Comparison of ENCODE assay signal across 1 cellular context in genomic region chr2:155372969-155373368, GRCh38.
TF ChIP-seq lines count a peak whose summit lies in the region.

No MANE protein-coding gene starts in this region.

TF ChIP-seq in K562, 482 proteins besides CTCF, POLR2A, EP300 and RAD21 (continued from another document):
- TF ChIP-seq ZNF24 (IDR thresholded peaks at IDR 0.05), result no peak
- TF ChIP-seq ZNF217 (CRISPR knock-in tag; IDR thresholded peaks at IDR 0.05), result no peak
- TF ChIP-seq, protein P1, sequence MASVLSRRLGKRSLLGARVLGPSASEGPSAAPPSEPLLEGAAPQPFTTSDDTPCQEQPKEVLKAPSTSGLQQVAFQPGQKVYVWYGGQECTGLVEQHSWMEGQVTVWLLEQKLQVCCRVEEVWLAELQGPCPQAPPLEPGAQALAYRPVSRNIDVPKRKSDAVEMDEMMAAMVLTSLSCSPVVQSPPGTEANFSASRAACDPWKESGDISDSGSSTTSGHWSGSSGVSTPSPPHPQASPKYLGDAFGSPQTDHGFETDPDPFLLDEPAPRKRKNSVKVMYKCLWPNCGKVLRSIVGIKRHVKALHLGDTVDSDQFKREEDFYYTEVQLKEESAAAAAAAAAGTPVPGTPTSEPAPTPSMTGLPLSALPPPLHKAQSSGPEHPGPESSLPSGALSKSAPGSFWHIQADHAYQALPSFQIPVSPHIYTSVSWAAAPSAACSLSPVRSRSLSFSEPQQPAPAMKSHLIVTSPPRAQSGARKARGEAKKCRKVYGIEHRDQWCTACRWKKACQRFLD (CRISPR knock-in tag; IDR thresholded peaks at IDR 0.05), result no peak
- no peak for TF ChIP-seq MGA (IDR thresholded peaks at IDR 0.05)
- no peak for TF ChIP-seq TAF9B (IDR thresholded peaks at IDR 0.05; ENCODE audit: partially characterized antibody)
- no peak for TF ChIP-seq MYC (IDR thresholded peaks at IDR 0.05; ENCODE audit: low read depth, low read length)
- no peak for TF ChIP-seq MYC (CRISPR knock-in tag; IDR thresholded peaks at IDR 0.05; ENCODE audit: borderline replicate concordance, low read depth)
- TF ChIP-seq TCF15 (CRISPR knock-in tag; IDR thresholded peaks at IDR 0.05), result no peak
- no peak for TF ChIP-seq ZNF780A (CRISPR knock-in tag; IDR thresholded peaks at IDR 0.05)
- TF ChIP-seq NFE2L1 (tag; IDR thresholded peaks at IDR 0.05; ENCODE audit: borderline replicate concordance, low read depth), result no peak
TF ChIP-seq in K562: peak in this region for 0.
